Comparison of ENCODE assay signal across 9 cellular contexts in genomic region chr1:201889092-201889968, GRCh38. TPM values are rescaled to one million over a fixed set of nuclear protein-coding genes. Genes with fewer than 3 reads are reported as not detected.
A peak's percentile ranks its signal among the peaks of the same experiment; 100 is the strongest.
DNase-seq lines count a peak whose midpoint lies in the region; ATAC-seq and TF ChIP-seq lines count a peak whose summit lies in the region.
"Had no signal": no experiment of that assay in that cellular context is flagged by ENCODE, and none has a peak within 500 bp of the region (broad histone marks: within the 10 kb centered on the region; RNA-seq: fewer than 3 reads in every experiment).

No MANE protein-coding gene starts in this region.

- peak; percentile 4 for DNase-seq in CD14-positive monocyte (ENCODE audit: low spot score)
- DNase-seq in Panc1 (ENCODE audit: low read depth, low spot score): no peak
- DNase-seq in epithelial cell of proximal tubule (ENCODE audit: low read depth): no peak
- peak in 3 of 5 donors; percentile 16 to 44 (median 28) for DNase-seq in ovary
- no peak for DNase-seq in NCI-H1105 (lab: John Stamatoyannopoulos, UW)
- no peak for DNase-seq in activated CD4-positive, alpha-beta T cell treated with anti-CD3 and anti-CD28 coated beads for 48 hours

- peak overlapping the region; percentile 79 to 90 for H3K4me3 Mint-ChIP-seq in CD14-positive monocyte

- H3K27me3 Mint-ChIP-seq in CD14-positive monocyte (ENCODE audit: low read depth in 3 of 3): peaks cover 43 to 60% (median 53%) of the 10 kb centered on the region in 3 donors

- H3K27me3 ChIP-seq in Panc1 (ENCODE audit: control insufficient read depth, insufficient read depth, low read length): no peaks in the 10 kb centered on the region
- H3K27me3 ChIP-seq in ovary: no peaks in the 10 kb centered on the region

- H3K27ac ChIP-seq in Panc1 (ENCODE audit: low read length) (peak overlapping the region; percentile 71), ovary (peak overlapping the region; percentile 0 to 22)

- H3K9me3 Mint-ChIP-seq in CD14-positive monocyte: peaks cover 0 to 13% (median 0%) of the 10 kb centered on the region in 7 donors

- H3K36me3 Mint-ChIP-seq in CD14-positive monocyte: peaks cover 0 to 6% of the 10 kb centered on the region in 2 donors

- H3K9me3 ChIP-seq in Panc1 (ENCODE audit: control insufficient read depth, insufficient read depth, low read depth, low read length): no peaks in the 10 kb centered on the region
- no peaks in the 10 kb centered on the region for H3K9me3 ChIP-seq in ovary

- in situ Hi-C loops in Panc1 (cut with HindIII; ENCODE audit: low pct_unique_long_range_greater_than_20kb, low sequenced_read_pairs): no loop called here

- no peak for TF ChIP-seq EP300 in ovary (IDR thresholded peaks at IDR 0.05)

- POLR2A ChIA-PET in Panc1 (lab: Charles Lee): interaction anchor here (0.6 kb wide), 1 partner anchor 31 kb away, joined by 16 read pairs; no protein-coding TSS in a partner anchor

- H3K4me1 Mint-ChIP-seq in CD14-positive monocyte: peaks cover 13% of the 10 kb centered on the region

- 9 to 12% (median 9%) methylated on average over 23 to 33 of the region's 33 CpGs for WGBS in ovary, 3 donors

- peak overlapping the region in 2 of 7 donors; percentile 8 to 68 for H3K27ac Mint-ChIP-seq in CD14-positive monocyte

- BruUV-seq in Panc1 (replicated peaks; lab: Mats Ljungman, UMichigan): no TSS peak

- CTCF ChIA-PET in Panc1 (lab: Charles Lee): interaction anchor here (0.5 to 1.2 kb wide), 3 partner anchors 12 to 137 kb away, joined by 3 to 7 read pairs (median 4); no protein-coding TSS in a partner anchor

- ATAC-seq in Panc1 (no peak), GM21447 (IDR thresholded peaks at IDR 0.05; ENCODE audit: unreplicated experiment) (no peak), GM18868 (IDR thresholded peaks at IDR 0.05; ENCODE audit: unreplicated experiment) (no peak)

- H3K4me1 ChIP-seq in Panc1 (ENCODE audit: control insufficient read depth, insufficient read depth, low read length): peaks cover 10% of the 10 kb centered on the region
- peaks cover 21% of the 10 kb centered on the region for H3K4me1 ChIP-seq in ovary (ENCODE audit: insufficient read depth)

- TF ChIP-seq POLR2A in ovary (IDR thresholded peaks at IDR 0.05): no peak

- TF ChIP-seq CTCF in CD14-positive monocyte (IDR thresholded peaks at IDR 0.05) (no peak), Panc1 (IDR thresholded peaks at IDR 0.05) (no peak), epithelial cell of proximal tubule (conservative IDR thresholded peaks at IDR 0.05; ENCODE audit: low read depth, low read length) (no peak), ovary (IDR thresholded peaks at IDR 0.05) (no peak)

- intact Hi-C loops in CD14-positive monocyte (cut with micrococcal nuclease): loop anchor here in 1 of 2 donors (10.0 kb wide), 1 partner anchor 255 kb away; the partner anchor contains the start of gene ARL8A
- intact Hi-C loops in Panc1 (cut with micrococcal nuclease; ENCODE audit: unreplicated experiment): no loop called here
- intact Hi-C loops in ovary (cut with DNase I): loop anchor here in 1 of 4 donors (5.0 kb wide), 1 partner anchor 1263 kb away; no protein-coding TSS in a partner anchor

- no peaks in the 10 kb centered on the region for H3K36me3 ChIP-seq in Panc1 (ENCODE audit: control insufficient read depth, insufficient read depth, low read length)
- H3K36me3 ChIP-seq in ovary: no peaks in the 10 kb centered on the region

- H3K4me3 ChIP-seq in Panc1 (ENCODE audit: low read depth in 2 of 2, low read length in 2 of 2) (peak overlapping the region; percentile 71 to 79), epithelial cell of proximal tubule (ENCODE audit: low read depth, low read length) (peak overlapping the region; percentile 83), ovary (peak overlapping the region; percentile 57)

RNA-seq across cellular contexts. Expression of gene SHISA4, which starts 0.6 kb away (rescaled TPM):
- polyA plus RNA-seq in CD14-positive monocyte (1 to 10 TPM; 1.5 to 2.3 TPM), ovary (10 to 100 TPM; 11.3 to 29.9 TPM)
- total RNA-seq in Panc1 (2021; ENCODE audit: unreplicated experiment) (38.2 TPM), epithelial cell of proximal tubule (10.9 and 22.4 TPM in 2 replicates), ovary (10 to 100 TPM; 16.8 to 37.9 (median 26.4) TPM)
- polyA plus RNA-seq in Panc1 (2012; ENCODE audit: insufficient read length): 63.0 TPM

RNA-seq across cellular contexts. Expression of gene LMOD1, which starts 57.0 kb away (rescaled TPM):
- polyA plus RNA-seq in CD14-positive monocyte: not detected
- 0.13 TPM for total RNA-seq in Panc1 (2021; ENCODE audit: unreplicated experiment)
- polyA plus RNA-seq in Panc1 (2012; ENCODE audit: insufficient read length): 0.07 TPM
- total RNA-seq in epithelial cell of proximal tubule: not detected in 2 replicates
- total RNA-seq in ovary: 100 to 1,000 TPM in 2 of 7 donors, 10 to 100 TPM in 5; 25.6 to 155 (median 67.2) TPM
- 100 to 1,000 TPM in 1 of 2 donors, 10 to 100 TPM in 1; 94.6 to 255 TPM for polyA plus RNA-seq in ovary
- total RNA-seq: SK-MEL-5 had no signal

Comparison
In these comparisons a context has a peak if more than half of its experiments do, and no peak if none do; other contexts are left out.
1. DNase-seq: peak in CD14-positive monocyte (single experiment) and ovary (3 of 5); none in Panc1 (single experiment), epithelial cell of proximal tubule (single experiment), NCI-H1105 (single experiment) and activated CD4-positive, alpha-beta T cell treated with anti-CD3 and anti-CD28 coated beads for 48 hours (single experiment).
2. RNA of gene LMOD1, which starts 57.0 kb away (total RNA-seq): 25.6 to 155 TPM in ovary; 0.13 TPM in Panc1 (single experiment) and not detected in epithelial cell of proximal tubule; every median in the first group is over 10 times any median in the second.
3. Peak in every context shown above with its lines, with median percentiles within 50 percentile points of each other: H3K4me3 ChIP-seq.